ENCODE assay signal across 8 cellular contexts in the genomic region with DNA sequence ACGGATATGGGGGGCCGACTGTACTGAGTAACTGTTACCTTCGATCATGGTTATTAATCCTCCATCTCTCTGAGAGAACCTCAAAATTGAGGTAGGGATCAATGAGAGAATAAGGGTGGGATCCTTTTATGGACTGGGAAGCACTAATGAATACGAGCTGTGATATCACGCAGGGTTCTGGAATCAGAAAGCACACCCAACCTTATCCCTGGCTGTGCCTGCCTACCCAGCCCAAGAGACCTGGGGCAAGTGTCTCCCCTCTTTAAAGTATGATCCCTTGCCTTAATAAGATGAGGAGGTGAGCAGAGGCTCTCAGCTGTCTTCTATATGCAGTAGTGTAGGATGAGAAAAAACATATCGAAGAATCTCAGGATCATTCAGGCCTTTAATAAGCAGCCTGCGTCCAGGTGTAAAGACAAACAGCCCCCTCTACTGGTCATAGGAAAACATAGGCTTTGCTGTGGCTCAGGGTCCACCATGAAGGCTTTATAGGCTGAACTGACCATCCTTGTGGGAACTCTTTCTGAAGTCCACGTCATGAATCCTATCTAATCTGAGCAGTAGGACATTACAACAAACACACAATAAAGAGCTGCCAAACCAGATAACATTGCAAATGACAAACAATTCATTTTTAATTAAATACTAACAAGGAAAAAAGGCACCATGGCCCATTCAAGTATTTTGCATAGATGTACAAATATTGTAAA. TPM values are rescaled to one million over a fixed set of nuclear protein-coding genes. Genes with fewer than 3 reads are reported as not detected.
DNase-seq lines count a peak whose midpoint lies in the region; ATAC-seq and TF ChIP-seq lines count a peak whose summit lies in the region.

No MANE protein-coding gene starts in this region.

- peak in 4 of 5 donors; percentile 19 to 36 (median 28) for DNase-seq in CD4-positive, alpha-beta memory T cell
- DNase-seq in MG63, result peak; percentile 30
- DNase-seq in SK-N-MC (ENCODE audit: low read depth, low spot score), result peak; percentile 32
- DNase-seq in dorsolateral prefrontal cortex, result peak in 3 of 10 donors; percentile 57 to 66 (median 62)
- DNase-seq in memory B cell (ENCODE audit: low spot score in 2 of 2), result peak in 1 of 2 donors; percentile 43
- DNase-seq in uterus, result peak in 1 of 2 donors; percentile 54
- no peak for DNase-seq in ureter (ENCODE audit: low spot score)

- intact Hi-C loops in CD4-positive, alpha-beta memory T cell (cut with micrococcal nuclease), result loop anchor here (2.0 to 5.0 kb wide), 4 partner anchors 44 to 330 kb away; no protein-coding TSS in a partner anchor
- intact Hi-C loops in dorsolateral prefrontal cortex (cut with DNase I), result loop anchor here (1.0 to 10.0 kb wide), 5 partner anchors 45 to 238 kb away; a partner anchor contains a TSS
- intact Hi-C loops in uterus (cut with DNase I; ENCODE audit: low total_unique reads), result loop anchor here (5.0 to 10.0 kb wide), 2 partner anchors 92 to 150 kb away; no protein-coding TSS in a partner anchor

- ATAC-seq in GM19043 (IDR thresholded peaks at IDR 0.05; ENCODE audit: low read depth, unreplicated experiment) (peak; percentile 63), memory B cell (ENCODE audit: low read depth) (peak; percentile 23)

- POLR2A ChIA-PET in CD4-positive, alpha-beta memory T cell (lab: Charles Lee; ENCODE audit: partially characterized antibody), result interaction anchor here (0.5 to 1.6 kb wide), 6 partner anchors 13 to 327 kb away, joined by 3 to 4 read pairs (median 3); no protein-coding TSS in a partner anchor

- no peak for TF ChIP-seq POLR2A in uterus (IDR thresholded peaks at IDR 0.05)

- no peak overlapping the region for H3K4me3 ChIP-seq in CD4-positive, alpha-beta memory T cell (ENCODE audit: low read length in 2 of 2)
- H3K4me3 ChIP-seq in MG63 (no peak overlapping the region), SK-N-MC (no peak overlapping the region), dorsolateral prefrontal cortex (no peak overlapping the region), uterus (no peak overlapping the region)

- TF ChIP-seq CTCF in dorsolateral prefrontal cortex (IDR thresholded peaks at IDR 0.05 in 54 of 56, conservative IDR thresholded peaks at IDR 0.05 in 2 of 56; ENCODE audit: low read depth in 1 of 56, partially characterized antibody in 56 of 56), result peak; percentile 50 to 95 (median 80)
- TF ChIP-seq CTCF in uterus (IDR thresholded peaks at IDR 0.05), result peak; percentile 59 to 74 (median 66)

- H3K27ac ChIP-seq in CD4-positive, alpha-beta memory T cell (ENCODE audit: low read depth, low read length), result no peak overlapping the region
- H3K27ac ChIP-seq in SK-N-MC (no peak overlapping the region), dorsolateral prefrontal cortex (peak overlapping the region in 26 of 59 donors; percentile 18 to 97 (median 58)), uterus (no peak overlapping the region)

- H3K4me3 Mint-ChIP-seq in CD4-positive, alpha-beta memory T cell, result no peak overlapping the region
- H3K4me3 Mint-ChIP-seq in memory B cell, result no peak overlapping the region

- peaks cover 30% of the 10 kb centered on the region for H3K36me3 ChIP-seq in CD4-positive, alpha-beta memory T cell (ENCODE audit: insufficient read depth, low read length)
- H3K36me3 ChIP-seq in MG63 (no peaks in the 10 kb centered on the region), SK-N-MC (ENCODE audit: insufficient read depth, low read length) (no peaks in the 10 kb centered on the region), uterus (no peaks in the 10 kb centered on the region)

- H3K9ac ChIP-seq in SK-N-MC (ENCODE audit: insufficient read length), result no peak overlapping the region

- peaks cover 23 to 45% (median 29%) of the 10 kb centered on the region in 4 donors for H3K4me1 Mint-ChIP-seq in CD4-positive, alpha-beta memory T cell
- H3K4me1 Mint-ChIP-seq in memory B cell, result peaks cover 50% of the 10 kb centered on the region

- H3K4me1 ChIP-seq in CD4-positive, alpha-beta memory T cell (ENCODE audit: insufficient read depth, low read length), result peaks cover 35% of the 10 kb centered on the region
- no peaks in the 10 kb centered on the region for H3K4me1 ChIP-seq in uterus

- H3K27me3 ChIP-seq in CD4-positive, alpha-beta memory T cell (ENCODE audit: insufficient read depth, low read length), result no peaks in the 10 kb centered on the region
- H3K27me3 ChIP-seq in MG63 (no peaks in the 10 kb centered on the region), dorsolateral prefrontal cortex (no peaks in the 10 kb centered on the region), uterus (no peaks in the 10 kb centered on the region)

- H3K27me3 Mint-ChIP-seq in CD4-positive, alpha-beta memory T cell, result no peaks in the 10 kb centered on the region
- H3K27me3 Mint-ChIP-seq in memory B cell, result no peaks in the 10 kb centered on the region

- H3K9me3 Mint-ChIP-seq in CD4-positive, alpha-beta memory T cell, result no peaks in the 10 kb centered on the region
- H3K9me3 Mint-ChIP-seq in memory B cell, result no peaks in the 10 kb centered on the region

- CTCF ChIA-PET in CD4-positive, alpha-beta memory T cell (lab: Charles Lee; ENCODE audit: partially characterized antibody), result interaction anchor here (0.6 to 4.2 kb wide), 18 partner anchors 9 to 266 kb away, joined by 3 to 30 read pairs (median 4); a partner anchor contains a TSS

- H3K27ac Mint-ChIP-seq in CD4-positive, alpha-beta memory T cell, result peak overlapping the region in 5 of 7 donors; percentile 20 to 70 (median 50)
- peak overlapping the region; percentile 63 for H3K27ac Mint-ChIP-seq in memory B cell

- no peaks in the 10 kb centered on the region for H3K9me3 ChIP-seq in CD4-positive, alpha-beta memory T cell (ENCODE audit: control insufficient read depth in 1 of 2, low read length in 2 of 2)
- H3K9me3 ChIP-seq in MG63 (no peaks in the 10 kb centered on the region), SK-N-MC (ENCODE audit: low read depth, low read length) (no peaks in the 10 kb centered on the region), uterus (no peaks in the 10 kb centered on the region)

- H3K36me3 Mint-ChIP-seq in CD4-positive, alpha-beta memory T cell, result peaks cover 64 to 70% of the 10 kb centered on the region in 2 donors
- peaks cover 51% of the 10 kb centered on the region for H3K36me3 Mint-ChIP-seq in memory B cell

RNA-seq across cellular contexts. Expression of a gene that starts 16.8 kb away (rescaled TPM):
- total RNA-seq in CD4-positive, alpha-beta memory T cell, result not detected
- not detected for polyA plus RNA-seq in CD4-positive, alpha-beta memory T cell
- total RNA-seq in MG63 (2014; rRNA removed; shearing (Covaris generic); ENCODE audit: low replicate concordance), result not detected in 2 replicates
- total RNA-seq in dorsolateral prefrontal cortex (10 to 100 TPM in 26 of 120 experiments, 1 to 10 TPM in 91, under 1 TPM in 3; 0.45 to 25.9 (median 6.0) TPM), uterus (under 1 TPM in 2 of 4 donors, not detected in 2; 0.14 to 0.43 TPM), ureter (49.8 TPM)
